In the genomic region with DNA sequence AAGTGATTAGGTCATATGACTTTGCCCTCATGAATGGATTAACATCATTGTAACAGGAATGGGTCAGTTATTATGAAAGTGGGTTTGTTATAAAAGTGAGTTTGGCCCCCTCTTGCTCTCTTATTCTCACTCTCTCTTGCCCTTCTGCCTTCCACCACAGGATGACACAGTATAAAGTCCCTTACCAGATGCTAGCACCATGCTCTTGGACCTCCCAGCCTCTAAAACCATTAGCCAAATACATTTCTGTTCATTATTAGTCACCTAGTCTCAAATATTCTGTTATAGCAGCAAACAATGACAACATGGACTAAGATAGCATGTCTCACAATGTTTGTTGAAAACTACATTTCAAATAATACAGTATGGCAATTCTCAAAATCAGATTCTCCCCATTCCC, we compare ENCODE assay signal across 26 cellular contexts.
A peak's percentile ranks its signal among the peaks of the same experiment; 100 is the strongest.
DNase-seq lines count a peak whose midpoint lies in the region; ATAC-seq and TF ChIP-seq lines count a peak whose summit lies in the region.
"Had no signal": no experiment of that assay in that cellular context is flagged by ENCODE, and none has a peak within 500 bp of the region (broad histone marks: within the 10 kb centered on the region; RNA-seq: fewer than 3 reads in every experiment).

No MANE protein-coding gene starts in this region.

- H3K27ac ChIP-seq in MM.1S (ENCODE audit: low read length): peak overlapping the region; percentile 26; the same call in 1 of the 2 replicates
- H3K27ac ChIP-seq: left lung, neutrophil, Peyer's patch, right lobe of liver, WERI-Rb-1 had no signal

- H3K9me3 ChIP-seq in MM.1S (replicated peaks; ENCODE audit: insufficient read depth, low read length): no peaks in the 10 kb centered on the region
- H3K9me3 ChIP-seq: body of pancreas, left lung, neutrophil, Peyer's patch, right lobe of liver had no signal

- no peaks in the 10 kb centered on the region for H4K20me1 ChIP-seq in MM.1S (ENCODE audit: insufficient read depth, low read length)

- H3K79me2 ChIP-seq in MM.1S (ENCODE audit: low read length): no peaks in the 10 kb centered on the region

- no peak overlapping the region for H3K9ac ChIP-seq in MM.1S (ENCODE audit: low read length)

- H3K9me2 ChIP-seq in MM.1S (replicated peaks; ENCODE audit: insufficient read depth, low read length): no peaks in the 10 kb centered on the region

- TF ChIP-seq CTCF in MM.1S (IDR thresholded peaks at IDR 0.05; ENCODE audit: low read length): no peak

- H3F3A ChIP-seq in MM.1S (ENCODE audit: insufficient read depth, low read length): no peaks in the 10 kb centered on the region

- no peak for TF ChIP-seq POLR2A in erythroblast (IDR thresholded peaks at IDR 0.05; ENCODE audit: low read length)

- no peak overlapping the region for H3K4me3 ChIP-seq in MM.1S (ENCODE audit: low read length)
- H3K4me3 ChIP-seq: body of pancreas, left lung, Peyer's patch, right lobe of liver had no signal

- no peaks in the 10 kb centered on the region for H3K36me3 ChIP-seq in MM.1S (replicated peaks; ENCODE audit: insufficient read depth, low read length)
- H3K36me3 ChIP-seq: left lung, neutrophil, Peyer's patch, right lobe of liver, WERI-Rb-1 had no signal

- DNase-seq in MM.1S (no peak), DMS79 treated with DMSO at 0.1 percent for 48 hours (lab: John Stamatoyannopoulos, UW) (no peak), erythroblast (lab: John Stamatoyannopoulos, UW) (no peak), HuH-7.5 (ENCODE audit: low spot score) (no peak)
- DNase-seq: activated CD4-positive, alpha-beta T cell treated with anti-CD3 and anti-CD28 coated beads, Interleukin-2, amount 10 ng/mL, durations not matched to agents 7 days and 5 days; activated naive CD4-positive, alpha-beta T cell; activated T-cell treated with anti-CD3 and anti-CD28 coated beads, Interleukin-2, amount 50 U/mL, for 4 hours; DMS153; KG1; left lung; mesenchymal stem cell; NCI-H1417 treated with DMSO at 0.1 percent for 48 hours; NCI-H345; Peyer's patch; right lobe of liver; SHP77 treated with DMSO at 0.1 percent for 48 hours; stimulated activated CD4-positive, alpha-beta T cell treated with anti-CD3 and anti-CD28 coated beads, Interleukin-4, amount 100 ng/mL, for 4 hours; stimulated activated naive B cell treated with anti-CD40 and anti-IgM and Interleukin-4, amounts not matched to agents 10 μg/mL and 1 μg/mL and 100 μg/mL, for 72 hours; T1000 had no signal

- ATAC-seq in GM19025 (IDR thresholded peaks at IDR 0.05; ENCODE audit: low read depth, unreplicated experiment): peak; percentile 29
- ATAC-seq in GM21619 (IDR thresholded peaks at IDR 0.05; ENCODE audit: unreplicated experiment): peak; percentile 20
- peak; percentile 25 for ATAC-seq in HG03139 (IDR thresholded peaks at IDR 0.05; ENCODE audit: unreplicated experiment)
- no peak for ATAC-seq in HG03135 (IDR thresholded peaks at IDR 0.05; ENCODE audit: unreplicated experiment)
- ATAC-seq: activated T-cell treated with anti-CD3 and anti-CD28 coated beads, Interleukin-2, amount 50 U/mL, for 4 hours; left lung; right lobe of liver had no signal

- H3K27me3 ChIP-seq in MM.1S (replicated peaks; ENCODE audit: insufficient read depth, low read length): no peaks in the 10 kb centered on the region
- H3K27me3 ChIP-seq: body of pancreas, left lung, neutrophil, Peyer's patch, right lobe of liver had no signal

- peak overlapping the region; percentile 17; the same call in 1 of the 2 replicates for H2AFZ ChIP-seq in MM.1S (ENCODE audit: low read length)

- H3K4me1 ChIP-seq in MM.1S (ENCODE audit: low read length): peaks cover 13% of the 10 kb centered on the region
- H3K4me1 ChIP-seq: left lung, Peyer's patch, right lobe of liver had no signal

- no peak overlapping the region for H3K4me2 ChIP-seq in MM.1S (ENCODE audit: low read depth, low read length)
